In the genomic region with DNA sequence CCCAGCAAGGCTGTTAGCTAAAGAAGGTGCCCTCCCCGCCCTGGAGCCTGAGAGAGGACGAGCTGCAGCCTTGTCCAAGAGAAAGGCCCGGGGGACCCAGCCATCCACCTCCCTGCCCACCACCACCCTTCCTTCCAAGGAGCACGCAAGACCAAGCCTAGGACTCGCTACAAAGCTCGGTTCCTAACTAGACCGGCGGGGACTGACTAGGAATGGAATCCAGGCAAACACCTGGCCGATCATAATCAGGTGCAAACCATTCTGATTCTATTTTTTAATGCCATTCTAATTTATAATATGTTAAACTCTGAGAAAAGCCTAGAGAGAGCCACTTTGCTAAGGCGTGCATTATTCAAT, we compare ENCODE assay signal across 1 cellular context.
TF ChIP-seq lines count a peak whose summit lies in the region.

No MANE protein-coding gene starts in this region.

TF ChIP-seq in endothelial cell of umbilical vein, 7 proteins besides CTCF, POLR2A, EP300 and RAD21:
- TF ChIP-seq MYC (IDR thresholded peaks at IDR 0.05; ENCODE audit: low read depth, low read length) (no peak), EZH2 (IDR thresholded peaks at IDR 0.05; ENCODE audit: borderline replicate concordance, low read depth, low read length, severe bottlenecking) (no peak), POLR2AphosphoS5 (IDR thresholded peaks at IDR 0.05; ENCODE audit: insufficient read depth, low read depth, low read length) (no peak), GATA2 (IDR thresholded peaks at IDR 0.05; ENCODE audit: insufficient read depth, insufficient read length, low read depth, low read length) (no peak), FOS (IDR thresholded peaks at IDR 0.05; ENCODE audit: borderline replicate concordance, insufficient read depth, low read length) (no peak), JUN (IDR thresholded peaks at IDR 0.05; ENCODE audit: borderline replicate concordance, insufficient read depth, insufficient read length, low read depth) (no peak)
- TF ChIP-seq, protein P1, sequence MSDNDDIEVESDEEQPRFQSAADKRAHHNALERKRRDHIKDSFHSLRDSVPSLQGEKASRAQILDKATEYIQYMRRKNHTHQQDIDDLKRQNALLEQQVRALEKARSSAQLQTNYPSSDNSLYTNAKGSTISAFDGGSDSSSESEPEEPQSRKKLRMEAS (IDR thresholded peaks at IDR 0.05; ENCODE audit: insufficient read depth, insufficient read length), result no peak
